In the genomic region with DNA sequence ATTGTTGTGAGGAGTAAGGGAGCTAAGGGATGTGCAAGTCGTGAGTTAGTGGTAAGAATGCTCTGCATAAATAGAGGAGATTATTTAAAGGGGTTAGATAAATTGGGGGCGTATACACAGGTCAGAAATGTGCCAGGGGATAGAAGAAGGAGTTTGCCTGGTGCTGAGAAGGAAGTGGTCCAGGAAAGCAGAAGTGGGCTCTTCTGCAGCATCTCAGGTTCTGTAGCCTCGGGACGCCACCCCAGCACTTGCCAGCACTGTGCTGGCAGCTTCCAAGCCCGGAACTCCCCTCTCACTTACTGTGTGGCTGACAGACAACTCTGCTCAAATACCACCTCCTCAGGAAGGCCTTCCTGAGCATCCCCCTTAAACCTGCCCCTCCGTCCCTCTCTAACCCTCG, we compare ENCODE assay signal across 26 cellular contexts. TPM values are rescaled to one million over a fixed set of nuclear protein-coding genes. Genes with fewer than 3 reads are reported as not detected.
A peak's percentile ranks its signal among the peaks of the same experiment; 100 is the strongest.
DNase-seq lines count a peak whose midpoint lies in the region; ATAC-seq and TF ChIP-seq lines count a peak whose summit lies in the region.
"Had no signal": no experiment of that assay in that cellular context is flagged by ENCODE, and none has a peak within 500 bp of the region (broad histone marks: within the 10 kb centered on the region; RNA-seq: fewer than 3 reads in every experiment).

No MANE protein-coding gene starts in this region.

- DNase-seq in NOMO-1 treated with DMSO at 0.1 percent for 48 hours (lab: John Stamatoyannopoulos, UW; ENCODE audit: unreplicated experiment) = peak; percentile 51
- no peak for DNase-seq in NOMO-1 treated with dmso at 0.1 percent for 144 hours (lab: John Stamatoyannopoulos, UW; ENCODE audit: unreplicated experiment)
- DNase-seq in mesothelial cell of epicardium (ENCODE audit: low spot score in 2 of 2, unreplicated experiment in 2 of 2) = no peak
- no peak for DNase-seq in stimulated activated naive B cell treated with anti-CD40 and anti-IgM and Interleukin-4, amounts not matched to agents 10 μg/mL and 1 μg/mL and 100 μg/mL, for 72 hours
- no peak for DNase-seq in NCI-H128 (lab: John Stamatoyannopoulos, UW; ENCODE audit: unreplicated experiment)
- DNase-seq: 8988T; activated CD4-positive, alpha-beta T cell treated with anti-CD3 and anti-CD28 coated beads, Interleukin-2, amount 50 U/mL, for 4 hours; activated T-cell treated with anti-CD3 and anti-CD28 coated beads, Interleukin-2, amount 50 U/mL, for 72 hours; CD8-positive, alpha-beta T cell; effector memory CD8-positive, alpha-beta T cell; H9; left colon; mesendoderm; naive thymus-derived CD8-positive, alpha-beta T cell; NCI-H446; NCI-H774; OCI-M1; stimulated activated naive CD8-positive, alpha-beta T cell treated with anti-CD3 and anti-CD28 coated beads, Interleukin-15, Interleukin-2, amounts not matched to agents 100 U/mL and 50 U/mL, for 24 hours had no signal

- no peak for TF ChIP-seq CTCF in VCaP (conservative IDR thresholded peaks at IDR 0.05)
- TF ChIP-seq CTCF in mesothelial cell of epicardium (IDR thresholded peaks at IDR 0.05; ENCODE audit: unreplicated experiment) = no peak

- H3K27ac ChIP-seq in VCaP = peak overlapping the region; percentile 79
- H3K27ac ChIP-seq: ascending aorta, coronary artery had no signal

- H3K4me3 Mint-ChIP-seq in mesothelial cell of epicardium = no peak overlapping the region
- no peak overlapping the region for H3K4me3 Mint-ChIP-seq in stimulated activated naive B cell treated with anti-CD40 and anti-IgM and Interleukin-4, amounts not matched to agents 10 μg/mL and 1 μg/mL and 100 μg/mL, for 72 hours
- H3K4me3 Mint-ChIP-seq: activated T-cell treated with anti-CD3 and anti-CD28 coated beads, Interleukin-2, amount 50 U/mL, for 72 hours; CD8-positive, alpha-beta T cell; effector memory CD8-positive, alpha-beta T cell; H9; naive thymus-derived CD8-positive, alpha-beta T cell; T-helper 1 cell treated with Interleukin-12 subunit alpha and Interleukin-12 subunit beta and Interleukin-4 antibody, amounts not matched to agents 30 μg/mL and 1 μg/mL, for 36 hours had no signal

- H3K4me1 Mint-ChIP-seq in mesothelial cell of epicardium = peaks cover 99% of the 10 kb centered on the region
- H3K4me1 Mint-ChIP-seq in stimulated activated naive B cell treated with anti-CD40 and anti-IgM and Interleukin-4, amounts not matched to agents 10 μg/mL and 1 μg/mL and 100 μg/mL, for 72 hours = peaks cover 9 to 20% of the 10 kb centered on the region in 2 donors

- H3K36me3 Mint-ChIP-seq in mesothelial cell of epicardium = no peaks in the 10 kb centered on the region
- no peaks in the 10 kb centered on the region for H3K36me3 Mint-ChIP-seq in stimulated activated naive B cell treated with anti-CD40 and anti-IgM and Interleukin-4, amounts not matched to agents 10 μg/mL and 1 μg/mL and 100 μg/mL, for 72 hours
- H3K36me3 Mint-ChIP-seq: CD8-positive, alpha-beta T cell; naive thymus-derived CD8-positive, alpha-beta T cell had no signal

- H3K9me3 Mint-ChIP-seq in mesothelial cell of epicardium = no peaks in the 10 kb centered on the region
- H3K9me3 Mint-ChIP-seq in stimulated activated naive B cell treated with anti-CD40 and anti-IgM and Interleukin-4, amounts not matched to agents 10 μg/mL and 1 μg/mL and 100 μg/mL, for 72 hours = peaks cover 0 to 1% of the 10 kb centered on the region in 2 donors
- H3K9me3 Mint-ChIP-seq: activated T-cell treated with anti-CD3 and anti-CD28 coated beads, Interleukin-2, amount 50 U/mL, for 72 hours; CD8-positive, alpha-beta T cell; effector memory CD8-positive, alpha-beta T cell; H9; naive thymus-derived CD8-positive, alpha-beta T cell; T-helper 1 cell treated with Interleukin-12 subunit alpha and Interleukin-12 subunit beta and Interleukin-4 antibody, amounts not matched to agents 30 μg/mL and 1 μg/mL, for 36 hours had no signal

- H3K27ac Mint-ChIP-seq in mesothelial cell of epicardium = peak overlapping the region; percentile 99
- no peak overlapping the region for H3K27ac Mint-ChIP-seq in stimulated activated naive B cell treated with anti-CD40 and anti-IgM and Interleukin-4, amounts not matched to agents 10 μg/mL and 1 μg/mL and 100 μg/mL, for 72 hours
- H3K27ac Mint-ChIP-seq: activated T-cell treated with anti-CD3 and anti-CD28 coated beads, Interleukin-2, amount 50 U/mL, for 72 hours; CD8-positive, alpha-beta T cell; effector memory CD8-positive, alpha-beta T cell; H9; T-helper 1 cell treated with Interleukin-12 subunit alpha and Interleukin-12 subunit beta and Interleukin-4 antibody, amounts not matched to agents 30 μg/mL and 1 μg/mL, for 36 hours had no signal

- H3K27me3 Mint-ChIP-seq in mesothelial cell of epicardium (ENCODE audit: low read depth) = no peaks in the 10 kb centered on the region
- H3K27me3 Mint-ChIP-seq in stimulated activated naive B cell treated with anti-CD40 and anti-IgM and Interleukin-4, amounts not matched to agents 10 μg/mL and 1 μg/mL and 100 μg/mL, for 72 hours = peaks cover 39 to 49% of the 10 kb centered on the region in 2 donors

- peak; percentile 76 to 77 for ATAC-seq in stimulated activated naive B cell treated with anti-CD40 and anti-IgM and Interleukin-4, amounts not matched to agents 10 μg/mL and 1 μg/mL and 100 μg/mL, for 72 hours (replicated peaks)
- ATAC-seq in GM19455 (IDR thresholded peaks at IDR 0.05; ENCODE audit: unreplicated experiment) (no peak), GM21576 (IDR thresholded peaks at IDR 0.05; ENCODE audit: unreplicated experiment) (no peak)
- ATAC-seq: activated CD4-positive, CD25-positive, alpha-beta regulatory T cell treated with anti-CD3 and anti-CD28 coated beads, Interleukin-2, amount 50 U/mL, for 24 hours; activated T-cell treated with anti-CD3 and anti-CD28 coated beads, Interleukin-2, amount 50 U/mL, for 72 hours; CD8-positive, alpha-beta T cell; effector memory CD8-positive, alpha-beta T cell; left colon; naive thymus-derived CD8-positive, alpha-beta T cell had no signal

RNA-seq across cellular contexts. Expression of a gene that starts 18.8 kb away (rescaled TPM):
- total RNA-seq in mesothelial cell of epicardium = 12.7 to 14.5 TPM (median 14.4 TPM) in 3 replicates
- total RNA-seq: ascending aorta; CD8-positive, alpha-beta T cell; epithelial cell of proximal tubule; H9; naive thymus-derived CD8-positive, alpha-beta T cell had no signal

Comparison
In these comparisons a context has a peak if more than half of its experiments do, and no peak if none do; other contexts are left out.
1. ATAC-seq: peak in stimulated activated naive B cell treated with anti-CD40 and anti-IgM and Interleukin-4, amounts not matched to agents 10 μg/mL and 1 μg/mL and 100 μg/mL, for 72 hours (2 of 2); none in GM19455 (single experiment) and GM21576 (single experiment).